Comparison of ENCODE assay signal across 23 cellular contexts in genomic region chrX:55220119-55220794, GRCh38. TPM values are rescaled to one million over a fixed set of nuclear protein-coding genes. Genes with fewer than 3 reads are reported as not detected.
"Had no signal": no experiment of that assay in that cellular context is flagged by ENCODE, and none has a peak within 500 bp of the region (broad histone marks: within the 10 kb centered on the region; RNA-seq: fewer than 3 reads in every experiment).

Gene PAGE5, plus strand, starts transcription at chrX:55220346. Its CDS starts 1,037 bp downstream, at chrX:55221383.

- H3K4me3 Mint-ChIP-seq: activated B cell treated with CpG ODN at 0.5 μM for 24 hours; activated naive CD8-positive, alpha-beta T cell treated with anti-CD3 and anti-CD28 coated beads, Interleukin-2, amount 10 ng/mL, durations not matched to agents 7 days and 5 days; activated T-cell treated with anti-CD3 and anti-CD28 coated beads, Interleukin-2, amount 50 U/mL, for 72 hours; endodermal cell; naive thymus-derived CD8-positive, alpha-beta T cell had no signal

- H3K9me3 Mint-ChIP-seq: activated B cell treated with CpG ODN at 0.5 μM for 24 hours; activated T-cell treated with anti-CD3 and anti-CD28 coated beads, Interleukin-2, amount 50 U/mL, for 72 hours; naive thymus-derived CD8-positive, alpha-beta T cell had no signal

- DNase-seq: activated B cell treated with CpG ODN at 0.5 μM for 24 hours; activated CD4-positive, alpha-beta T cell treated with anti-CD3 and anti-CD28 coated beads for 4 hours; activated gamma-delta T cell treated with Interleukin-2 at 50 U/mL for 16 hours; activated naive CD8-positive, alpha-beta T cell treated with anti-CD3 and anti-CD28 coated beads, Interleukin-2, amount 10 ng/mL, durations not matched to agents 7 days and 5 days; activated T-cell treated with anti-CD3 and anti-CD28 coated beads, Interleukin-2, amount 50 U/mL, for 72 hours; body of pancreas; endodermal cell; foreskin fibroblast; left cardiac atrium; mesendoderm; stimulated activated naive CD4-positive, alpha-beta T cell treated with Interleukin-2 at 50 U/mL for 16 hours; T-helper 9 cell had no signal

- H3K36me3 ChIP-seq: prostate gland, right atrium auricular region, tibial nerve had no signal

- H3K36me3 Mint-ChIP-seq: activated naive CD8-positive, alpha-beta T cell treated with anti-CD3 and anti-CD28 coated beads, Interleukin-2, amount 10 ng/mL, durations not matched to agents 7 days and 5 days; naive thymus-derived CD8-positive, alpha-beta T cell had no signal

- H3K9me3 ChIP-seq: body of pancreas, prostate gland, right atrium auricular region, tibial nerve had no signal

- H3K27ac Mint-ChIP-seq: activated B cell treated with CpG ODN at 0.5 μM for 24 hours; activated naive CD8-positive, alpha-beta T cell treated with anti-CD3 and anti-CD28 coated beads, Interleukin-2, amount 10 ng/mL, durations not matched to agents 7 days and 5 days; activated T-cell treated with anti-CD3 and anti-CD28 coated beads, Interleukin-2, amount 50 U/mL, for 72 hours; endodermal cell; naive thymus-derived CD8-positive, alpha-beta T cell had no signal

- H3K4me3 ChIP-seq: body of pancreas, prostate gland, right atrium auricular region, tibial nerve had no signal

- H3K27me3 ChIP-seq: body of pancreas, right atrium auricular region had no signal

- H3K4me1 ChIP-seq: body of pancreas, prostate gland, right atrium auricular region, tibial nerve had no signal

- H3K27me3 Mint-ChIP-seq: activated B cell treated with CpG ODN at 0.5 μM for 24 hours; activated naive CD8-positive, alpha-beta T cell treated with anti-CD3 and anti-CD28 coated beads, Interleukin-2, amount 10 ng/mL, durations not matched to agents 7 days and 5 days had no signal

- H3K4me1 Mint-ChIP-seq: activated B cell treated with CpG ODN at 0.5 μM for 24 hours; endodermal cell; naive thymus-derived CD8-positive, alpha-beta T cell had no signal

RNA-seq across cellular contexts. Expression of gene PAGE5, which starts in this region (rescaled TPM):
- total RNA-seq: body of pancreas; cardiac septum; dermis microvascular lymphatic vessel endothelial cell; endodermal cell; glomerular endothelial cell; left cardiac atrium; lower leg skin; naive thymus-derived CD8-positive, alpha-beta T cell; osteocyte; right atrium auricular region; skeletal muscle tissue; subcutaneous adipose tissue; tibial nerve had no signal
